ENCODE assay signal across 9 cellular contexts in the genomic region with DNA sequence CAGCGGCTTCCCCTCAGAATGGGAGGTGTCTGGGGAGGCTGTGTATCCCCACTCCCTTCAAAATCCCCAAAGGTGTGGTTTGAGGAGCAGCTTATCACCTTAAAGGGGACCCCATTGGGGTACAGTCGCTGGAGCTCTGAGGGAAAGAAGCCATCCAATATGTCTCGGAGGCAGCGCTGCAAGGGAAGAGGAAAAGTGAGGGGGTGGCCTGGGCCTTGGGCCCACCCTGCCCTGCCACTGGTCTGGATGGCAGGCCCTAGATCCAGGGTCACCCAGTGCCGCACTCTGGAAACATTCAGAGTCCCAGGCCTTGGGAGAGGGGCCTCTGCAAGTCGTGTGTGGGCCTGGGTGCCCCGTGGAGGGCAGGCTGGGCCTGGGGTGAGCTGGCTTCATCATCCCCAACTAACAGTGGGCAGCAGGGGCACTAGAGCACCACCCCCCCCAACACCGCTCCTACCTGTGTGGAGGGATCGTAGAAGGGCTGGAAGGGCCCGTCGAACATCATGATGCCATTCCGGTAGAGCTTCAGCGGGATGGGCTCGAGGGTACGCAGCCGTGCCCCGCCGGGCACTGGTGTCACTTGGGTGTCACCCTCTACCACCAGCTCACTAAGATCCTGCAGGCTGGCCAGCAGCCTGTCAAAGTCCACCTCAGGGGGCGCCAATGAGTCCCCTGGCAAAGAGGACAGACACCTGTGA. TPM values are rescaled to one million over a fixed set of nuclear protein-coding genes. Genes with fewer than 3 reads are reported as not detected.
DNase-seq lines count a peak whose midpoint lies in the region; ATAC-seq, FAIRE-seq and TF ChIP-seq lines count a peak whose summit lies in the region.
"Had no signal": no experiment of that assay in that cellular context is flagged by ENCODE, and none has a peak within 500 bp of the region (broad histone marks: within the 10 kb centered on the region; RNA-seq: fewer than 3 reads in every experiment).

No MANE protein-coding gene starts in this region.

- DNase-seq in ELR (ENCODE audit: low read depth) (peak; percentile 44), left kidney (ENCODE audit: low read depth, low spot score) (peak; percentile 54), GM12891 (ENCODE audit: insufficient read length, low spot score) (no peak), kidney tubule cell (ENCODE audit: low spot score) (no peak)
- DNase-seq in activated naive CD4-positive, alpha-beta T cell treated with anti-CD3 and anti-CD28 coated beads, Interleukin-2, amount 50 U/mL, for 72 hours (ENCODE audit: low spot score in 2 of 2), result peak in 1 of 2 donors; percentile 73

- H3K27me3 ChIP-seq in Loucy (ENCODE audit: insufficient read depth, low read length, poor library complexity, severe bottlenecking), result no peaks in the 10 kb centered on the region

- TF ChIP-seq POLR2A in GM12891 (IDR thresholded peaks at IDR 0.05; ENCODE audit: low read depth, low read length), result no peak

- peaks cover 31% of the 10 kb centered on the region for H3F3A ChIP-seq in Loucy (ENCODE audit: low read depth)

- H3K9ac ChIP-seq in Loucy (ENCODE audit: low read depth, low read length, poor library complexity, severe bottlenecking), result peak overlapping the region; percentile 88

- H3K36me3 ChIP-seq in Loucy (ENCODE audit: insufficient read depth, low read length), result no peaks in the 10 kb centered on the region

- no peaks in the 10 kb centered on the region for H3K9me3 Mint-ChIP-seq in activated naive CD4-positive, alpha-beta T cell treated with anti-CD3 and anti-CD28 coated beads, Interleukin-2, amount 50 U/mL, for 72 hours

- peak overlapping the region; percentile 88 for H3K4me2 ChIP-seq in Loucy (ENCODE audit: low read depth, low read length, poor library complexity, severe bottlenecking)

- H4K20me1 ChIP-seq in Loucy (ENCODE audit: insufficient read depth, low read length, poor library complexity, severe bottlenecking), result peaks cover 8% of the 10 kb centered on the region

- no peak overlapping the region for H3K4me3 ChIP-seq in Loucy (ENCODE audit: low read length, poor library complexity, severe bottlenecking)

- peak overlapping the region; percentile 87 to 96 for H3K27ac Mint-ChIP-seq in activated naive CD4-positive, alpha-beta T cell treated with anti-CD3 and anti-CD28 coated beads, Interleukin-2, amount 50 U/mL, for 72 hours

- H3K36me3 Mint-ChIP-seq in activated naive CD4-positive, alpha-beta T cell treated with anti-CD3 and anti-CD28 coated beads, Interleukin-2, amount 50 U/mL, for 72 hours, result peaks cover 22 to 34% of the 10 kb centered on the region in 2 donors

- no peak for ATAC-seq in activated naive CD4-positive, alpha-beta T cell treated with anti-CD3 and anti-CD28 coated beads, Interleukin-2, amount 50 U/mL, for 72 hours
- ATAC-seq in GM18909 (IDR thresholded peaks at IDR 0.05; ENCODE audit: poor library complexity, unreplicated experiment) (no peak), GM19452 (IDR thresholded peaks at IDR 0.05; ENCODE audit: unreplicated experiment) (no peak)

- H3K4me1 ChIP-seq in Loucy (ENCODE audit: insufficient read depth, low read length, poor library complexity, severe bottlenecking), result peaks cover 89% of the 10 kb centered on the region

- peak; percentile 81 for TF ChIP-seq CTCF in Loucy (conservative IDR thresholded peaks at IDR 0.05; ENCODE audit: low read length)

- no peaks in the 10 kb centered on the region for H3K9me3 ChIP-seq in Loucy (ENCODE audit: insufficient read depth, low read depth, low read length)

- H3K79me2 ChIP-seq in Loucy (ENCODE audit: insufficient read depth, low read length), result peaks cover 31% of the 10 kb centered on the region

- H2AFZ ChIP-seq in Loucy (ENCODE audit: low read length), result no peak overlapping the region

- FAIRE-seq in GM12891 (lab: Jason Lieb, UNC), result no peak
- FAIRE-seq: TTC549 had no signal

- no peaks in the 10 kb centered on the region for H3K9me2 ChIP-seq in Loucy (replicated peaks; ENCODE audit: low read depth, low read length)

TF ChIP-seq in GM12891, 5 proteins besides CTCF, POLR2A, EP300 and RAD21:
- TF ChIP-seq POLR2AphosphoS5 (IDR thresholded peaks at IDR 0.05; ENCODE audit: low read depth, low read length) (no peak), PAX5 (IDR thresholded peaks at IDR 0.05; ENCODE audit: insufficient read depth, low read length, severe bottlenecking) (no peak), POU2F2 (IDR thresholded peaks at IDR 0.05; ENCODE audit: low read depth, low read length) (no peak), SPI1 (IDR thresholded peaks at IDR 0.05; ENCODE audit: low read depth, low read length) (no peak), TAF1 (IDR thresholded peaks at IDR 0.05; ENCODE audit: low read depth, low read length) (no peak)

RNA-seq across cellular contexts. Expression of a gene that starts 5.6 kb away (rescaled TPM):
- total RNA-seq in activated naive CD4-positive, alpha-beta T cell treated with anti-CD3 and anti-CD28 coated beads, Interleukin-2, amount 50 U/mL, for 72 hours, result 100 to 1,000 TPM; 261 to 364 TPM
- polyA plus RNA-seq in GM12891 (2012; ENCODE audit: low read depth, missing spikeins), result 92.2 TPM

RNA-seq across cellular contexts. Expression of a gene that starts 20.9 kb away (rescaled TPM):
- 10 to 100 TPM; 21.0 to 25.8 TPM for total RNA-seq in activated naive CD4-positive, alpha-beta T cell treated with anti-CD3 and anti-CD28 coated beads, Interleukin-2, amount 50 U/mL, for 72 hours
- 12.8 TPM for polyA plus RNA-seq in GM12891 (2012; ENCODE audit: low read depth, missing spikeins)

RNA-seq across cellular contexts. Expression of a gene that starts 32.2 kb away (rescaled TPM):
- total RNA-seq in activated naive CD4-positive, alpha-beta T cell treated with anti-CD3 and anti-CD28 coated beads, Interleukin-2, amount 50 U/mL, for 72 hours, result 100 to 1,000 TPM; 343 to 698 TPM
- polyA plus RNA-seq in GM12891 (2012; ENCODE audit: low read depth, missing spikeins), result 874 TPM

RNA-seq across cellular contexts. Expression of a gene that starts 51.5 kb away (rescaled TPM):
- 10 to 100 TPM; 26.9 to 92.3 TPM for total RNA-seq in activated naive CD4-positive, alpha-beta T cell treated with anti-CD3 and anti-CD28 coated beads, Interleukin-2, amount 50 U/mL, for 72 hours
- polyA plus RNA-seq in GM12891 (2012; ENCODE audit: low read depth, missing spikeins), result 7.4 TPM

Comparison
In these comparisons a context has a peak if more than half of its experiments do, and no peak if none do; other contexts are left out.
1. DNase-seq: peak in ELR (single experiment) and left kidney (single experiment); none in GM12891 (single experiment) and kidney tubule cell (single experiment).